In the genomic region with DNA sequence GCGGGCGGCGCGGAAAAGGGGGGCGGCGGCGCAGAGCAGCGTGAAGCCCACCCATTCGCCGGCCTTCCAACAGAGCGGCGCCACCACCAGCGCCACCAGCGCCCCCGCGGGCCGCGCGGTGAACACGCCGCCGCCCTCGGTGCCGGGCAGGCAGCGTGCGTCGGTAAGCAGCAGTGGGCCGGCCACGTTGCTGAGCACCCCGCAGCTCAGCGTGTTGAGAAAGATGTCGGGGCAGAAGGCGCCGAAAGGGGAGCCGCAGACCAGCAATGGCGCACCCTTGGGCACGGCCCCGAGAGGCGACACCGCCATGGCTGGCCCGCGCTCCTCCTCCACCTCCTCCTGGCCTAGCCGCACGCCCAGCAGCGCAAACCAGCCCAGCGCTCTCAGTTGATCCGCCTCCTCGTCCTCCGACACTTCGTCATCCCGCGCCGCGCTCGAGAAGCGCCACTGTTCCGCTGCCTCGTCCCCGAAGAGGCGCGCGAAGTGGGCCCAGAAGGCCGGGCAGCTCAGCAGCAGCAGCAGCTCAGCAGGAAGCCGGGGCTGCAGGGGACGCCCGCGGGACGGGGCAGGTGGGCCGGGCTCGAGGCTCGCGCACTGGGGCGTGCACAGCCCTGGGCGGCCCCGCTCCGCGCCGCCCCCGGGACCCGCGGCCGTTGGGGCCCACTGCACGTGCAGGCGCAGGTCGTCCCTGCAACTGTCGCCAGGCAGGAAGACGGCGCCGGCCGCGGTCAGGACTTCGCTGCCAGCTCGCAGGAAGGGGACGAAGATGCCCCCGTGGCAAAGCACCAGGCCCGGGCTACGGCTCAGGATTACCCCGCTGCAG, we compare ENCODE assay signal across 8 cellular contexts. TPM values are rescaled to one million over a fixed set of nuclear protein-coding genes. Genes with fewer than 3 reads are reported as not detected.
A peak's percentile ranks its signal among the peaks of the same experiment; 100 is the strongest.
DNase-seq lines count a peak whose midpoint lies in the region; ATAC-seq and TF ChIP-seq lines count a peak whose summit lies in the region.

No MANE protein-coding gene starts in this region.

- ATAC-seq in GM18861 (IDR thresholded peaks at IDR 0.05; ENCODE audit: unreplicated experiment) (peak; percentile 38), HG03066 (IDR thresholded peaks at IDR 0.05; ENCODE audit: low read depth, unreplicated experiment) (peak; percentile 50)

- H3K9me3 Mint-ChIP-seq in endodermal cell (no peaks in the 10 kb centered on the region), mesothelial cell of epicardium (no peaks in the 10 kb centered on the region)

- CTCF ChIA-PET in AG04449 (lab: Yijun Ruan, JAX): interaction anchor here (0.5 to 6.7 kb wide), 49 partner anchors 8 to 377 kb away, joined by 3 to 60 read pairs (median 4); partner anchors contain the start of genes AIFM2 and SAR1A

- H3K27me3 Mint-ChIP-seq in endodermal cell (ENCODE audit: insufficient read depth) (no peaks in the 10 kb centered on the region), mesothelial cell of epicardium (ENCODE audit: low read depth) (no peaks in the 10 kb centered on the region)

- H3K27me3 ChIP-seq in endodermal cell (ENCODE audit: control insufficient read depth, insufficient read depth, low read length, poor library complexity, severe bottlenecking): peaks cover 8% of the 10 kb centered on the region

- H3K4me1 Mint-ChIP-seq in endodermal cell (peaks cover 14% of the 10 kb centered on the region), mesothelial cell of epicardium (peaks cover 19% of the 10 kb centered on the region)

- WGBS in endodermal cell (ENCODE audit: insufficient coverage in 1 of 2, insufficient read length in 1 of 2), 2 experiments: 1 to 3% methylated on average over 26 to 98 of the region's 98 CpGs

- H3K36me3 Mint-ChIP-seq in endodermal cell (ENCODE audit: low read depth) (peaks cover 21% of the 10 kb centered on the region), mesothelial cell of epicardium (peaks cover 10% of the 10 kb centered on the region)

- H3K4me3 ChIP-seq in AG04449 (ENCODE audit: low read depth, low read length): peak overlapping the region; percentile 66
- H3K4me3 ChIP-seq in endodermal cell (ENCODE audit: low read length): peak overlapping the region; percentile 71

- peak overlapping the region; percentile 65 for H3K4me3 Mint-ChIP-seq in endodermal cell
- H3K4me3 Mint-ChIP-seq in mesothelial cell of epicardium: peak overlapping the region; percentile 89

- peak overlapping the region; percentile 93 for H3K27ac ChIP-seq in endodermal cell (ENCODE audit: low read depth, low read length)

- TF ChIP-seq CTCF in AG04449 (IDR thresholded peaks at IDR 0.05; ENCODE audit: insufficient read depth, low read length, missing control alignments) (peak; percentile 54), endodermal cell (conservative IDR thresholded peaks at IDR 0.05) (peak; percentile 77), mesothelial cell of epicardium (IDR thresholded peaks at IDR 0.05; ENCODE audit: unreplicated experiment) (peak; percentile 51)

- H3K36me3 ChIP-seq in endodermal cell (ENCODE audit: control insufficient read depth, insufficient read depth, low read length): peaks cover 23% of the 10 kb centered on the region

- no peaks in the 10 kb centered on the region for H3K4me1 ChIP-seq in endodermal cell (ENCODE audit: control insufficient read depth, insufficient read depth, low read length)

- DNase-seq in AG04449 (ENCODE audit: low read depth, low spot score) (no peak), NCI-H510A treated with DMSO at 0.1 percent for 48 hours (lab: John Stamatoyannopoulos, UW) (peak; percentile 22), endodermal cell (peak; percentile 87), mesothelial cell of epicardium (ENCODE audit: low spot score in 2 of 2, unreplicated experiment in 2 of 2) (peak; percentile 50 to 76)
- peak; percentile 33 to 52 (median 45) for DNase-seq in activated CD8-positive, alpha-beta memory T cell treated with anti-CD3 and anti-CD28 coated beads for 48 hours (ENCODE audit: low read depth in 2 of 3, low spot score in 2 of 3)
- peak; percentile 57 to 61 for DNase-seq in stimulated activated CD8-positive, alpha-beta memory T cell treated with anti-CD3 and anti-CD28 coated beads, Interleukin-15, amount 100 ng/mL, for 48 hours (ENCODE audit: low read depth in 2 of 2)

- H3K9ac ChIP-seq in endodermal cell (ENCODE audit: extremely low read depth, low read length, poor library complexity, severe bottlenecking): peak overlapping the region; percentile 73

- H3K9me3 ChIP-seq in endodermal cell (ENCODE audit: control insufficient read depth, low read length): no peaks in the 10 kb centered on the region

- H3K27ac Mint-ChIP-seq in endodermal cell: peak overlapping the region; percentile 92
- peak overlapping the region; percentile 98 for H3K27ac Mint-ChIP-seq in mesothelial cell of epicardium

- POLR2A ChIA-PET in AG04449 (lab: Yijun Ruan, JAX): interaction anchor here (0.6 to 2.9 kb wide), 9 partner anchors 10 to 403 kb away, joined by 3 to 18 read pairs (median 3); partner anchors contain the start of gene SAR1A

RNA-seq across cellular contexts. Expression of gene TYSND1, which starts 0.6 kb away (rescaled TPM):
- total RNA-seq in endodermal cell (10 to 100 TPM; 13.1 to 13.6 TPM), mesothelial cell of epicardium (19.2 to 20.9 TPM (median 19.9 TPM) in 3 replicates)
- polyA plus RNA-seq in endodermal cell (2013, experiment 1 of 2): 6.7 TPM
- polyA plus RNA-seq in endodermal cell (2013, experiment 2 of 2): 6.8 TPM

RNA-seq across cellular contexts. Expression of gene AIFM2, which starts 13.3 kb away (rescaled TPM):
- total RNA-seq in endodermal cell: 1 to 10 TPM; 7.1 to 7.6 TPM
- 0.85 TPM for polyA plus RNA-seq in endodermal cell (2013, experiment 1 of 2)
- 1.2 TPM for polyA plus RNA-seq in endodermal cell (2013, experiment 2 of 2)
- total RNA-seq in mesothelial cell of epicardium: 9.5 to 10.4 TPM (median 9.9 TPM) in 3 replicates

RNA-seq across cellular contexts. Expression of gene SAR1A, which starts 24.4 kb away (rescaled TPM):
- total RNA-seq in endodermal cell: 100 to 1,000 TPM; 118 to 125 TPM
- 71.8 TPM for polyA plus RNA-seq in endodermal cell (2013, experiment 1 of 2)
- polyA plus RNA-seq in endodermal cell (2013, experiment 2 of 2): 67.7 TPM
- 125 to 133 TPM (median 131 TPM) in 3 replicates for total RNA-seq in mesothelial cell of epicardium
